In the genomic region with DNA sequence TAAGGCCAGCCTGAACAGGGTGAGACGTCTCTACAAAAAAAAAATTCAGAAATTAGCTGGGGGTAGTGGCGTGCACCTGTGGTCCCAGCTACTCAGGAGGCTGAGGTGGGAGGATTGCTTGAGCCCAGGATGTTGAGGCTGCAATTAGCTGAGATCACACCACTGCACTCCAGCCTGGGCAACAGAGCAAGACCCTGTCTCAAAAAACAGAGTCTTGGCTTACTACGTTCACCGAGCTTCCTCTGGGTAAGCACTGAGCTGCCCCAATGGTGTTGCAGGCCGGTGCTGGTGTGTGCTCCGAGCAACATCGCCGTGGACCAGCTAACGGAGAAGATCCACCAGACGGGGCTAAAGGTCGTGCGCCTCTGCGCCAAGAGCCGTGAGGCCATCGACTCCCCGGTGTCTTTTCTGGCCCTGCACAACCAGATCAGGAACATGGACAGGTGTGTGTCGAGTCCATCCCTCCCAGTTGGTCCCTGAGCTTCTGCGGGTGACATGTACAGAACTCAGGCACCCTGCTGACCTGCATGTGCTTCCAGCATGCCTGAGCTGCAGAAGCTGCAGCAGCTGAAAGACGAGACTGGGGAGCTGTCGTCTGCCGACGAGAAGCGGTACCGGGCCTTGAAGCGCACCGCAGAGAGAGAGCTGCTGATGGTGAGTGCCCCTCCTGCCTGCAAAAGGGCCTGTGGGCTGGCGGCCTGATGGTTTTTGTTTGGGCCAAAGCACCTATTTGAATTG, we compare ENCODE assay signal across 12 cellular contexts. TPM values are rescaled to one million over a fixed set of nuclear protein-coding genes. Genes with fewer than 3 reads are reported as not detected.
"Had no signal": no experiment of that assay in that cellular context is flagged by ENCODE, and none has a peak within 500 bp of the region (broad histone marks: within the 10 kb centered on the region; RNA-seq: fewer than 3 reads in every experiment).

No MANE protein-coding gene starts in this region.

- H3K27me3 Mint-ChIP-seq: activated naive CD4-positive, alpha-beta T cell treated with anti-CD3 and anti-CD28 coated beads, Interleukin-2, amount 50 U/mL, for 24 hours had no signal

- H3K4me1 ChIP-seq: transverse colon had no signal

- H3K27ac Mint-ChIP-seq: activated naive CD4-positive, alpha-beta T cell treated with anti-CD3 and anti-CD28 coated beads, Interleukin-2, amount 50 U/mL, for 24 hours; stimulated activated effector memory CD8-positive, alpha-beta T cell treated with anti-CD3 and anti-CD28 coated beads, Interleukin-12 subunit alpha, Interleukin-12 subunit beta, amount 100 ng/mL, for 72 hours had no signal

- H3K9me3 ChIP-seq: gastroesophageal sphincter, lower lobe of right lung, neutrophil, right atrium auricular region, transverse colon had no signal

- H3K9me3 Mint-ChIP-seq: activated naive CD4-positive, alpha-beta T cell treated with anti-CD3 and anti-CD28 coated beads, Interleukin-2, amount 50 U/mL, for 24 hours; stimulated activated effector memory CD8-positive, alpha-beta T cell treated with anti-CD3 and anti-CD28 coated beads, Interleukin-12 subunit alpha, Interleukin-12 subunit beta, amount 100 ng/mL, for 72 hours had no signal

- H3K27ac ChIP-seq: coronary artery, gastroesophageal sphincter, lower lobe of right lung, neutrophil, right atrium auricular region, transverse colon had no signal

- H3K4me3 ChIP-seq: coronary artery, gastroesophageal sphincter, lower lobe of right lung, right atrium auricular region, smooth muscle cell, transverse colon had no signal

- H3K27me3 ChIP-seq: gastroesophageal sphincter, neutrophil, right atrium auricular region, transverse colon had no signal

- DNase-seq: effector CD8-positive, alpha-beta T cell; kidney glomerular epithelial cell; T-helper 1 cell; transverse colon had no signal

- ATAC-seq: gastroesophageal sphincter; lower lobe of right lung; stimulated activated effector memory CD8-positive, alpha-beta T cell treated with anti-CD3 and anti-CD28 coated beads, Interleukin-12 subunit alpha, Interleukin-12 subunit beta, amount 100 ng/mL, for 72 hours had no signal

- H3K4me1 Mint-ChIP-seq: activated naive CD4-positive, alpha-beta T cell treated with anti-CD3 and anti-CD28 coated beads, Interleukin-2, amount 50 U/mL, for 24 hours had no signal

- H3K4me3 Mint-ChIP-seq: activated naive CD4-positive, alpha-beta T cell treated with anti-CD3 and anti-CD28 coated beads, Interleukin-2, amount 50 U/mL, for 24 hours; stimulated activated effector memory CD8-positive, alpha-beta T cell treated with anti-CD3 and anti-CD28 coated beads, Interleukin-12 subunit alpha, Interleukin-12 subunit beta, amount 100 ng/mL, for 72 hours had no signal

RNA-seq across cellular contexts. Expression of gene CERS1, which starts 40.1 kb away (rescaled TPM):
- total RNA-seq: lower lobe of right lung, transverse colon had no signal
